1 cellular context compared by ENCODE assay signal in genomic region chr1:25906644-25907300, GRCh38.
TF ChIP-seq lines count a peak whose summit lies in the region.

No MANE protein-coding gene starts in this region.

TF ChIP-seq in HEK293, 187 proteins besides CTCF, POLR2A, EP300 and RAD21 (continued from another document):
- TF ChIP-seq ZBTB11 (tag by site-specific recombination; conservative IDR thresholded peaks at IDR 0.05; ENCODE audit: low read depth) (no peak), ZNF558 (tag by site-specific recombination; IDR thresholded peaks at IDR 0.05) (no peak), ZNF518A (tag by site-specific recombination; conservative IDR thresholded peaks at IDR 0.05; ENCODE audit: low read depth) (no peak)
